9 cellular contexts compared by ENCODE assay signal in genomic region chr2:240569998-240570530, GRCh38. TPM values are rescaled to one million over a fixed set of nuclear protein-coding genes. Genes with fewer than 3 reads are reported as not detected.
DNase-seq lines count a peak whose midpoint lies in the region; ATAC-seq, FAIRE-seq and TF ChIP-seq lines count a peak whose summit lies in the region.
"Had no signal": no experiment of that assay in that cellular context is flagged by ENCODE, and none has a peak within 500 bp of the region (broad histone marks: within the 10 kb centered on the region; RNA-seq: fewer than 3 reads in every experiment).

No MANE protein-coding gene starts in this region.

- H3K36me3 ChIP-seq in SK-N-SH (replicated peaks in 1 of 2; ENCODE audit: control insufficient read depth in 1 of 2, insufficient read depth in 2 of 2, low read length in 1 of 2): peaks cover 0 to 15% of the 10 kb centered on the region in 2 experiments

- H4K20me1 ChIP-seq in SK-N-SH (ENCODE audit: insufficient read depth): 0 out of 2 replicates have a peak, but pooled peaks cover 12% of the 10 kb centered on the region

- no peak for TF ChIP-seq POLR2A in GM12891 (IDR thresholded peaks at IDR 0.05; ENCODE audit: low read depth, low read length)

- H3K27me3 Mint-ChIP-seq in activated CD8-positive, alpha-beta T cell treated with anti-CD3 and anti-CD28 coated beads, Interleukin-2, amount 10 ng/mL, durations not matched to agents 7 days and 5 days (ENCODE audit: low read depth): no peaks in the 10 kb centered on the region
- no peaks in the 10 kb centered on the region for H3K27me3 Mint-ChIP-seq in stimulated activated naive CD8-positive, alpha-beta T cell treated with anti-CD3 and anti-CD28 coated beads, Interleukin-15, amount 100 ng/mL, for 72 hours

- POLR2A ChIA-PET in SK-N-SH (lab: Yijun Ruan, JAX): interaction anchor here (1.2 kb wide), 1 partner anchor 9 kb away, joined by 6 read pairs; no protein-coding TSS in a partner anchor
- POLR2A ChIA-PET in activated CD8-positive, alpha-beta T cell treated with anti-CD3 and anti-CD28 coated beads, Interleukin-2, amount 10 ng/mL, durations not matched to agents 7 days and 5 days (lab: Charles Lee): interaction anchor here (0.7 to 1.3 kb wide), 2 partner anchors 9 to 440 kb away, joined by 3 to 7 read pairs; no protein-coding TSS in a partner anchor

- no peaks in the 10 kb centered on the region for H3K9me3 ChIP-seq in SK-N-SH

- H3K27ac Mint-ChIP-seq in activated CD8-positive, alpha-beta T cell treated with anti-CD3 and anti-CD28 coated beads, Interleukin-2, amount 10 ng/mL, durations not matched to agents 7 days and 5 days: peak overlapping the region; percentile 75
- no peak overlapping the region for H3K27ac Mint-ChIP-seq in stimulated activated naive CD8-positive, alpha-beta T cell treated with anti-CD3 and anti-CD28 coated beads, Interleukin-15, amount 100 ng/mL, for 72 hours

- intact Hi-C loops in left ventricle myocardium superior (cut with micrococcal nuclease): no loop called here

- no peak overlapping the region for H2AFZ ChIP-seq in SK-N-SH (ENCODE audit: low read depth)

- H3K9ac ChIP-seq in SK-N-SH: no peak overlapping the region

- peaks cover 26 to 39% of the 10 kb centered on the region in 2 experiments; a peak in 3 of 4 replicates for H3K4me1 ChIP-seq in SK-N-SH (ENCODE audit: control insufficient read depth in 1 of 2, insufficient read depth in 2 of 2, low read depth in 1 of 2, low read length in 1 of 2)

- no peak for FAIRE-seq in GM12891 (lab: Jason Lieb, UNC)

- H3K27me3 ChIP-seq in SK-N-SH (ENCODE audit: insufficient read depth): no peaks in the 10 kb centered on the region
- H3K27me3 ChIP-seq: cardiac muscle cell had no signal

- no peak for TF ChIP-seq CTCF in SK-N-SH (IDR thresholded peaks at IDR 0.05)

- peaks cover 7% of the 10 kb centered on the region for H3F3A ChIP-seq in SK-N-SH (replicated peaks; ENCODE audit: insufficient read depth)

- TF ChIP-seq RAD21 in SK-N-SH (IDR thresholded peaks at IDR 0.05; ENCODE audit: low read length): no peak

- H3K79me2 ChIP-seq in SK-N-SH (ENCODE audit: insufficient read depth): peaks cover 26% of the 10 kb centered on the region; the same call in 1 of the 2 replicates

- no peaks in the 10 kb centered on the region for H3K9me2 ChIP-seq in SK-N-SH

- CTCF ChIA-PET in SK-N-SH (lab: Yijun Ruan, JAX): no interaction called here
- CTCF ChIA-PET in activated CD8-positive, alpha-beta T cell treated with anti-CD3 and anti-CD28 coated beads, Interleukin-2, amount 10 ng/mL, durations not matched to agents 7 days and 5 days (lab: Charles Lee): interaction anchor here (0.7 kb wide), 1 partner anchor 10 kb away, joined by 3 read pairs; no protein-coding TSS in a partner anchor

- no peak for DNase-seq in SK-N-SH
- DNase-seq in activated CD8-positive, alpha-beta T cell treated with anti-CD3 and anti-CD28 coated beads, Interleukin-2, amount 10 ng/mL, durations not matched to agents 7 days and 5 days: no peak
- DNase-seq in left ventricle myocardium superior: peak; percentile 24
- peak in 1 of 2 donors; percentile 9 for DNase-seq in stimulated activated naive CD8-positive, alpha-beta T cell treated with anti-CD3 and anti-CD28 coated beads, Interleukin-15, amount 100 ng/mL, for 72 hours
- DNase-seq in GM12891 (ENCODE audit: insufficient read length, low spot score): no peak

- H3K4me3 Mint-ChIP-seq in activated CD8-positive, alpha-beta T cell treated with anti-CD3 and anti-CD28 coated beads, Interleukin-2, amount 10 ng/mL, durations not matched to agents 7 days and 5 days: peak overlapping the region; percentile 87
- H3K4me3 Mint-ChIP-seq in stimulated activated naive CD8-positive, alpha-beta T cell treated with anti-CD3 and anti-CD28 coated beads, Interleukin-15, amount 100 ng/mL, for 72 hours: peak overlapping the region; percentile 26 to 86

- WGBS in SK-N-SH (ENCODE audit: low lambda C conversion rate): 89% methylated on average over 6 of the region's 15 CpGs

- ATAC-seq in SK-N-SH treated with all-trans-retinoic acid at 6 μM for 48 hours: no peak
- no peak for ATAC-seq in activated CD8-positive, alpha-beta T cell treated with anti-CD3 and anti-CD28 coated beads, Interleukin-2, amount 10 ng/mL, durations not matched to agents 7 days and 5 days
- ATAC-seq in left ventricle myocardium superior: no peak
- ATAC-seq in stimulated activated naive CD8-positive, alpha-beta T cell treated with anti-CD3 and anti-CD28 coated beads, Interleukin-15, amount 100 ng/mL, for 72 hours: no peak
- ATAC-seq in GM19463 (IDR thresholded peaks at IDR 0.05; ENCODE audit: unreplicated experiment): no peak
- ATAC-seq in HG03432 (IDR thresholded peaks at IDR 0.05; ENCODE audit: unreplicated experiment): no peak

- no peak overlapping the region for H3K4me3 ChIP-seq in SK-N-SH (ENCODE audit: low read depth in 2 of 2, low read length in 1 of 2)

- peak overlapping the region; percentile 93 for H3K4me2 ChIP-seq in SK-N-SH

- H3K27ac ChIP-seq in SK-N-SH (ENCODE audit: low read depth in 2 of 2, low read length in 1 of 2): no peak overlapping the region
- H3K27ac ChIP-seq: cardiac muscle cell had no signal

- no peaks in the 10 kb centered on the region for H3K9me3 Mint-ChIP-seq in activated CD8-positive, alpha-beta T cell treated with anti-CD3 and anti-CD28 coated beads, Interleukin-2, amount 10 ng/mL, durations not matched to agents 7 days and 5 days (ENCODE audit: insufficient read depth)
- no peaks in the 10 kb centered on the region for H3K9me3 Mint-ChIP-seq in stimulated activated naive CD8-positive, alpha-beta T cell treated with anti-CD3 and anti-CD28 coated beads, Interleukin-15, amount 100 ng/mL, for 72 hours

- peaks cover 23% of the 10 kb centered on the region for H3K36me3 Mint-ChIP-seq in activated CD8-positive, alpha-beta T cell treated with anti-CD3 and anti-CD28 coated beads, Interleukin-2, amount 10 ng/mL, durations not matched to agents 7 days and 5 days (ENCODE audit: low read depth)

- TF ChIP-seq EP300 in SK-N-SH (IDR thresholded peaks at IDR 0.05; ENCODE audit: borderline replicate concordance in 1 of 2, low read depth in 1 of 2, low read length in 1 of 2): no peak

- H3K4me1 Mint-ChIP-seq in activated CD8-positive, alpha-beta T cell treated with anti-CD3 and anti-CD28 coated beads, Interleukin-2, amount 10 ng/mL, durations not matched to agents 7 days and 5 days (ENCODE audit: low read depth): peaks cover 46% of the 10 kb centered on the region
- H3K4me1 Mint-ChIP-seq in stimulated activated naive CD8-positive, alpha-beta T cell treated with anti-CD3 and anti-CD28 coated beads, Interleukin-15, amount 100 ng/mL, for 72 hours: peaks cover 62% of the 10 kb centered on the region

TF ChIP-seq in SK-N-SH treated with all-trans-retinoic acid at 6 μM for 48 hours, 23 proteins besides CTCF, POLR2A, EP300 and RAD21 (continues in another document):
- TF ChIP-seq ZFP3 (CRISPR knock-in tag; IDR thresholded peaks at IDR 0.05) (no peak), ZC3H10 (CRISPR knock-in tag; IDR thresholded peaks at IDR 0.05) (no peak)

TF ChIP-seq in GM12891, 5 proteins besides CTCF, POLR2A, EP300 and RAD21:
- no peak for TF ChIP-seq POLR2AphosphoS5 (IDR thresholded peaks at IDR 0.05; ENCODE audit: low read depth, low read length)
- no peak for TF ChIP-seq POU2F2 (IDR thresholded peaks at IDR 0.05; ENCODE audit: low read depth, low read length)
- TF ChIP-seq TAF1 (IDR thresholded peaks at IDR 0.05; ENCODE audit: low read depth, low read length): no peak
- no peak for TF ChIP-seq PAX5 (IDR thresholded peaks at IDR 0.05; ENCODE audit: insufficient read depth, low read length, severe bottlenecking)
- TF ChIP-seq SPI1 (IDR thresholded peaks at IDR 0.05; ENCODE audit: low read depth, low read length): no peak

RNA-seq across cellular contexts. Expression of gene RNPEPL1, which starts 1.8 kb away (rescaled TPM):
- polyA plus RNA-seq in SK-N-SH (2012; rRNA removed): 13.3 and 14.3 TPM in 2 replicates
- 4.9 and 9.6 TPM in 2 replicates for polyA plus RNA-seq in SK-N-SH (2012; cell fraction: cytosol; rRNA removed)
- 41.2 and 59.3 TPM in 2 replicates for polyA plus RNA-seq in SK-N-SH (2012; cell fraction: nucleus; rRNA removed)
- 100 to 1,000 TPM; 110 to 113 TPM for total RNA-seq in activated CD8-positive, alpha-beta T cell treated with anti-CD3 and anti-CD28 coated beads, Interleukin-2, amount 10 ng/mL, durations not matched to agents 7 days and 5 days
- 105 TPM for total RNA-seq in left ventricle myocardium superior
- 26.9 TPM for polyA plus RNA-seq in GM12891 (2012; ENCODE audit: low read depth, missing spikeins)

RNA-seq across cellular contexts. Expression of gene DUSP28, which starts 9.9 kb away (rescaled TPM):
- 4.1 and 6.4 TPM in 2 replicates for polyA plus RNA-seq in SK-N-SH (2012; rRNA removed)
- 5.2 and 5.8 TPM in 2 replicates for polyA plus RNA-seq in SK-N-SH (2012; cell fraction: cytosol; rRNA removed)
- 4.5 and 5.9 TPM in 2 replicates for polyA plus RNA-seq in SK-N-SH (2012; cell fraction: nucleus; rRNA removed)
- 1 to 10 TPM; 6.8 to 8.1 TPM for total RNA-seq in activated CD8-positive, alpha-beta T cell treated with anti-CD3 and anti-CD28 coated beads, Interleukin-2, amount 10 ng/mL, durations not matched to agents 7 days and 5 days
- 13.2 TPM for total RNA-seq in left ventricle myocardium superior
- 6.9 TPM for polyA plus RNA-seq in GM12891 (2012; ENCODE audit: low read depth, missing spikeins)

RNA-seq across cellular contexts. Expression of gene ANKMY1, which starts 12.3 kb away (rescaled TPM):
- polyA plus RNA-seq in SK-N-SH (2012; rRNA removed): 12.1 and 15.9 TPM in 2 replicates
- 5.0 and 7.1 TPM in 2 replicates for polyA plus RNA-seq in SK-N-SH (2012; cell fraction: cytosol; rRNA removed)
- polyA plus RNA-seq in SK-N-SH (2012; cell fraction: nucleus; rRNA removed): 56.7 and 59.6 TPM in 2 replicates
- total RNA-seq in activated CD8-positive, alpha-beta T cell treated with anti-CD3 and anti-CD28 coated beads, Interleukin-2, amount 10 ng/mL, durations not matched to agents 7 days and 5 days: 10 to 100 TPM; 27.9 to 33.3 TPM
- total RNA-seq in left ventricle myocardium superior: 5.1 TPM
- 8.3 TPM for polyA plus RNA-seq in GM12891 (2012; ENCODE audit: low read depth, missing spikeins)

RNA-seq across cellular contexts. Expression of gene CAPN10, which starts 16.5 kb away (rescaled TPM):
- polyA plus RNA-seq in SK-N-SH (2012; rRNA removed): 24.0 and 28.1 TPM in 2 replicates
- polyA plus RNA-seq in SK-N-SH (2012; cell fraction: cytosol; rRNA removed): 7.5 and 13.2 TPM in 2 replicates
- polyA plus RNA-seq in SK-N-SH (2012; cell fraction: nucleus; rRNA removed): 110 and 163 TPM in 2 replicates
- total RNA-seq in activated CD8-positive, alpha-beta T cell treated with anti-CD3 and anti-CD28 coated beads, Interleukin-2, amount 10 ng/mL, durations not matched to agents 7 days and 5 days: 10 to 100 TPM; 53.0 to 61.2 TPM
- total RNA-seq in left ventricle myocardium superior: 51.2 TPM
- polyA plus RNA-seq in GM12891 (2012; ENCODE audit: low read depth, missing spikeins): 15.6 TPM

RNA-seq across cellular contexts. Expression of gene GPR35, which starts 55.2 kb away (rescaled TPM):
- polyA plus RNA-seq in SK-N-SH (2012; rRNA removed): 1.2 and 1.3 TPM in 2 replicates
- 0.31 and 0.37 TPM in 2 replicates for polyA plus RNA-seq in SK-N-SH (2012; cell fraction: cytosol; rRNA removed)
- 8.6 and 12.4 TPM in 2 replicates for polyA plus RNA-seq in SK-N-SH (2012; cell fraction: nucleus; rRNA removed)
- 10 to 100 TPM; 21.6 to 23.8 TPM for total RNA-seq in activated CD8-positive, alpha-beta T cell treated with anti-CD3 and anti-CD28 coated beads, Interleukin-2, amount 10 ng/mL, durations not matched to agents 7 days and 5 days
- total RNA-seq in left ventricle myocardium superior: 2.1 TPM
- 1.6 TPM for polyA plus RNA-seq in GM12891 (2012; ENCODE audit: low read depth, missing spikeins)
